Comparison of ENCODE assay signal across 1 cellular context in the genomic region with DNA sequence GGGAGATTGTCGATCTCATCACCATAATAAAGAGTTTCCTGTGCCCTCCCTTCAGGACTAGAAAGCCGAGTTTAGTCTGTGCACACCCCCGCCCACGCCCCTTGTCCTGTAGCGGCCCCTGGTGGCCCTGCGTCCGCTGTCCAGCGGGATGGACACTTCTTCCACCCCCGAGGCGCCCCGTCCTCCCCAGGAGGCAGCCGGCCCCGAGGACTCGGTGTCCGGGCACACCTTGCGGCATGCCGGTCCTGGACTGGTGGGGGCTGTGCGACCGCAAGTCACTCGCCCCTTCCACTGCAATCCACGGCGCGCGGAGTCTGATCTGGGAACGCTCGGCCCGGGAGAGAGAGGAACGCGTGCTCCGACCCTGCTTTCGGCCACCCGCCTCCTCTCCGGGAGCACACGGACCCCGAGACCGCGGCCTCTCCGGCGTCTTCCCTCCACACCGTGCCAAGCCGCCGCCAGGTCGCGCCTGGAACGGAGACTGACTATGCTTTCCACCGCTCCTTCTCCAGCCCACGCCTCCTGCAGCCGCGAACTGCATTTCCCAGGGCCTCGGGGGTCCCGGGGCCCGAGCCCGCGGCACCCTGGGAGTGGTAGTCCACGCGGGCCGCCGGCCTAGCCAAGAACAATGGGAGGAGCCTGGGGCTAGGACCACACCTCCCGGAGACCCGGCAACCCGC.
TF ChIP-seq lines count a peak whose summit lies in the region.

No MANE protein-coding gene starts in this region.

TF ChIP-seq in GM23338, 12 proteins besides CTCF, POLR2A, EP300 and RAD21 (continued from another document):
- TF ChIP-seq, protein P1, sequence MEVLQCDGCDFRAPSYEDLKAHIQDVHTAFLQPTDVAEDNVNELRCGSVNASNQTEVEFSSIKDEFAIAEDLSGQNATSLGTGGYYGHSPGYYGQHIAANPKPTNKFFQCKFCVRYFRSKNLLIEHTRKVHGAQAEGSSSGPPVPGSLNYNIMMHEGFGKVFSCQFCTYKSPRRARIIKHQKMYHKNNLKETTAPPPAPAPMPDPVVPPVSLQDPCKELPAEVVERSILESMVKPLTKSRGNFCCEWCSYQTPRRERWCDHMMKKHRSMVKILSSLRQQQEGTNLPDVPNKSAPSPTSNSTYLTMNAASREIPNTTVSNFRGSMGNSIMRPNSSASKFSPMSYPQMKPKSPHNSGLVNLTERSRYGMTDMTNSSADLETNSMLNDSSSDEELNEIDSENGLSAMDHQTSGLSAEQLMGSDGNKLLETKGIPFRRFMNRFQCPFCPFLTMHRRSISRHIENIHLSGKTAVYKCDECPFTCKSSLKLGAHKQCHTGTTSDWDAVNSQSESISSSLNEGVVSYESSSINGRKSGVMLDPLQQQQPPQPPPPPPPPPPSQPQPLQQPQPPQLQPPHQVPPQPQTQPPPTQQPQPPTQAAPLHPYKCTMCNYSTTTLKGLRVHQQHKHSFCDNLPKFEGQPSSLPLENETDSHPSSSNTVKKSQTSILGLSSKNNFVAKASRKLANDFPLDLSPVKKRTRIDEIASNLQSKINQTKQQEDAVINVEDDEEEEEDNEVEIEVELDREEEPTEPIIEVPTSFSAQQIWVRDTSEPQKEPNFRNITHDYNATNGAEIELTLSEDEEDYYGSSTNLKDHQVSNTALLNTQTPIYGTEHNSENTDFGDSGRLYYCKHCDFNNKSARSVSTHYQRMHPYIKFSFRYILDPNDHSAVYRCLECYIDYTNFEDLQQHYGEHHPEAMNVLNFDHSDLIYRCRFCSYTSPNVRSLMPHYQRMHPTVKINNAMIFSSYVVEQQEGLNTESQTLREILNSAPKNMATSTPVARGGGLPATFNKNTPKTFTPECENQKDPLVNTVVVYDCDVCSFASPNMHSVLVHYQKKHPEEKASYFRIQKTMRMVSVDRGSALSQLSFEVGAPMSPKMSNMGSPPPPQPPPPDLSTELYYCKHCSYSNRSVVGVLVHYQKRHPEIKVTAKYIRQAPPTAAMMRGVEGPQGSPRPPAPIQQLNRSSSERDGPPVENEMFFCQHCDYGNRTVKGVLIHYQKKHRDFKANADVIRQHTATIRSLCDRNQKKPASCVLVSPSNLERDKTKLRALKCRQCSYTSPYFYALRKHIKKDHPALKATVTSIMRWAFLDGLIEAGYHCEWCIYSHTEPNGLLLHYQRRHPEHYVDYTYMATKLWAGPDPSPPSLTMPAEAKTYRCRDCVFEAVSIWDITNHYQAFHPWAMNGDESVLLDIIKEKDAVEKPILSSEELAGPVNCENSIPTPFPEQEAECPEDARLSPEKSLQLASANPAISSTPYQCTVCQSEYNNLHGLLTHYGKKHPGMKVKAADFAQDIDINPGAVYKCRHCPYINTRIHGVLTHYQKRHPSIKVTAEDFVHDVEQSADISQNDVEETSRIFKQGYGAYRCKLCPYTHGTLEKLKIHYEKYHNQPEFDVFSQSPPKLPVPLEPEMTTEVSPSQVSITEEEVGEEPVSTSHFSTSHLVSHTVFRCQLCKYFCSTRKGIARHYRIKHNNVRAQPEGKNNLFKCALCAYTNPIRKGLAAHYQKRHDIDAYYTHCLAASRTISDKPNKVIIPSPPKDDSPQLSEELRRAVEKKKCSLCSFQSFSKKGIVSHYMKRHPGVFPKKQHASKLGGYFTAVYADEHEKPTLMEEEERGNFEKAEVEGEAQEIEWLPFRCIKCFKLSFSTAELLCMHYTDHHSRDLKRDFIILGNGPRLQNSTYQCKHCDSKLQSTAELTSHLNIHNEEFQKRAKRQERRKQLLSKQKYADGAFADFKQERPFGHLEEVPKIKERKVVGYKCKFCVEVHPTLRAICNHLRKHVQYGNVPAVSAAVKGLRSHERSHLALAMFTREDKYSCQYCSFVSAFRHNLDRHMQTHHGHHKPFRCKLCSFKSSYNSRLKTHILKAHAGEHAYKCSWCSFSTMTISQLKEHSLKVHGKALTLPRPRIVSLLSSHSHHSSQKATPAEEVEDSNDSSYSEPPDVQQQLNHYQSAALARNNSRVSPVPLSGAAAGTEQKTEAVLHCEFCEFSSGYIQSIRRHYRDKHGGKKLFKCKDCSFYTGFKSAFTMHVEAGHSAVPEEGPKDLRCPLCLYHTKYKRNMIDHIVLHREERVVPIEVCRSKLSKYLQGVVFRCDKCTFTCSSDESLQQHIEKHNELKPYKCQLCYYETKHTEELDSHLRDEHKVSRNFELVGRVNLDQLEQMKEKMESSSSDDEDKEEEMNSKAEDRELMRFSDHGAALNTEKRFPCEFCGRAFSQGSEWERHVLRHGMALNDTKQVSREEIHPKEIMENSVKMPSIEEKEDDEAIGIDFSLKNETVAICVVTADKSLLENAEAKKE (CRISPR knock-in tag; IDR thresholded peaks at IDR 0.05), result no peak
- TF ChIP-seq JUNB (IDR thresholded peaks at IDR 0.05; ENCODE audit: unreplicated experiment), result no peak
- peak; percentile 70 for TF ChIP-seq CREB1 (CRISPR knock-in tag; IDR thresholded peaks at IDR 0.05; ENCODE audit: low read depth)
TF ChIP-seq in GM23338: peak in this region for 3.
